ENCODE assay signal across 22 cellular contexts in genomic region chr11:102428696-102429095, GRCh38. TPM values are rescaled to one million over a fixed set of nuclear protein-coding genes. Genes with fewer than 3 reads are reported as not detected.
DNase-seq lines count a peak whose midpoint lies in the region; ATAC-seq and TF ChIP-seq lines count a peak whose summit lies in the region.
"Had no signal": no experiment of that assay in that cellular context is flagged by ENCODE, and none has a peak within 500 bp of the region (broad histone marks: within the 10 kb centered on the region; RNA-seq: fewer than 3 reads in every experiment).

No MANE protein-coding gene starts in this region.

- peak overlapping the region in 7 of 8 donors; percentile 0 to 68 (median 28) for H3K27ac ChIP-seq in spleen
- H3K27ac ChIP-seq: PC-9, upper lobe of right lung had no signal

- TF ChIP-seq CTCF in spleen (IDR thresholded peaks at IDR 0.05 in 8 of 11, conservative IDR thresholded peaks at IDR 0.05 in 3 of 11) = no peak

- no peak for DNase-seq in activated T-cell treated with anti-CD3 and anti-CD28 coated beads, Interleukin-2, amount 50 U/mL, for 24 hours
- no peak for DNase-seq in activated T-cell treated with anti-CD3 and anti-CD28 coated beads, Interleukin-2, amount 50 U/mL, for 1 hour
- DNase-seq in NCI-H524 treated with DMSO at 0.1 percent for 48 hours (lab: John Stamatoyannopoulos, UW) = peak; percentile 13
- no peak for DNase-seq in spleen
- DNase-seq in CD1c-positive myeloid dendritic cell (ENCODE audit: extremely low spot score) = no peak
- DNase-seq in DMS79 treated with DMSO at 0.1 percent for 48 hours (lab: John Stamatoyannopoulos, UW) = no peak
- DNase-seq: activated gamma-delta T cell; CD8-positive, alpha-beta memory T cell; dermis blood vessel endothelial cell; erythroblast; HCEC 1CT; NCI-H1048; NCI-H2081 treated with DMSO at 0.1 percent for 48 hours; NCI-H526; PC-9; retina; T-helper 2 cell; upper lobe of right lung had no signal

- intact Hi-C loops in dendritic cell treated with granulocyte-macrophage colony-stimulating factor and Interleukin-4, amounts not matched to agents 40 ng/mL and 50 ng/mL, for 4 days (cut with micrococcal nuclease) = no loop called here
- intact Hi-C loops in spleen (cut with DNase I; ENCODE audit: low total_unique reads) = no loop called here

- no peak overlapping the region for H3K4me3 Mint-ChIP-seq in activated T-cell treated with anti-CD3 and anti-CD28 coated beads, Interleukin-2, amount 50 U/mL, for 24 hours
- H3K4me3 Mint-ChIP-seq in dendritic cell treated with granulocyte-macrophage colony-stimulating factor and Interleukin-4, amounts not matched to agents 40 ng/mL and 50 ng/mL, for 4 days = peak overlapping the region; percentile 11
- H3K4me3 Mint-ChIP-seq: brain; stimulated activated naive CD8-positive, alpha-beta T cell treated with anti-CD3 and anti-CD28 coated beads, Interleukin-15, Interleukin-2, amounts not matched to agents 100 ng/mL and 50 ng/mL, for 24 hours had no signal

- peaks cover 0 to 14% (median 7%) of the 10 kb centered on the region in 8 donors for H3K9me3 ChIP-seq in spleen

- H3K36me3 ChIP-seq in spleen = peaks cover 0 to 48% (median 0%) of the 10 kb centered on the region in 6 donors

- H3K27me3 ChIP-seq in spleen (replicated peaks in 1 of 7) = no peaks in the 10 kb centered on the region
- H3K27me3 ChIP-seq: upper lobe of right lung had no signal

- peaks cover 77% of the 10 kb centered on the region for H3K36me3 Mint-ChIP-seq in activated T-cell treated with anti-CD3 and anti-CD28 coated beads, Interleukin-2, amount 50 U/mL, for 24 hours (ENCODE audit: low read depth)
- H3K36me3 Mint-ChIP-seq in dendritic cell treated with granulocyte-macrophage colony-stimulating factor and Interleukin-4, amounts not matched to agents 40 ng/mL and 50 ng/mL, for 4 days (ENCODE audit: low read depth) = peaks cover 41% of the 10 kb centered on the region

- no peak overlapping the region for H3K4me3 ChIP-seq in spleen
- H3K4me3 ChIP-seq: PC-9, upper lobe of right lung had no signal

- peak overlapping the region; percentile 90 for H3K27ac Mint-ChIP-seq in activated T-cell treated with anti-CD3 and anti-CD28 coated beads, Interleukin-2, amount 50 U/mL, for 24 hours
- H3K27ac Mint-ChIP-seq in dendritic cell treated with granulocyte-macrophage colony-stimulating factor and Interleukin-4, amounts not matched to agents 40 ng/mL and 50 ng/mL, for 4 days = peak overlapping the region; percentile 69

- peaks cover 22% of the 10 kb centered on the region for H3K9me3 Mint-ChIP-seq in activated T-cell treated with anti-CD3 and anti-CD28 coated beads, Interleukin-2, amount 50 U/mL, for 24 hours
- H3K9me3 Mint-ChIP-seq in dendritic cell treated with granulocyte-macrophage colony-stimulating factor and Interleukin-4, amounts not matched to agents 40 ng/mL and 50 ng/mL, for 4 days = peaks cover 11% of the 10 kb centered on the region

- no peak for ATAC-seq in GM19463 (IDR thresholded peaks at IDR 0.05; ENCODE audit: unreplicated experiment)
- ATAC-seq: upper lobe of right lung had no signal

- H3K4me1 ChIP-seq in spleen = peaks cover 7 to 84% (median 56%) of the 10 kb centered on the region in 6 donors

- no peaks in the 10 kb centered on the region for H3K27me3 Mint-ChIP-seq in activated T-cell treated with anti-CD3 and anti-CD28 coated beads, Interleukin-2, amount 50 U/mL, for 24 hours
- H3K27me3 Mint-ChIP-seq in dendritic cell treated with granulocyte-macrophage colony-stimulating factor and Interleukin-4, amounts not matched to agents 40 ng/mL and 50 ng/mL, for 4 days = no peaks in the 10 kb centered on the region
- H3K27me3 Mint-ChIP-seq: brain; CD8-positive, alpha-beta memory T cell; stimulated activated naive CD8-positive, alpha-beta T cell treated with anti-CD3 and anti-CD28 coated beads, Interleukin-15, Interleukin-2, amounts not matched to agents 100 ng/mL and 50 ng/mL, for 24 hours had no signal

- no peak for TF ChIP-seq POLR2A in spleen (IDR thresholded peaks at IDR 0.05)

- H3K4me1 Mint-ChIP-seq in activated T-cell treated with anti-CD3 and anti-CD28 coated beads, Interleukin-2, amount 50 U/mL, for 24 hours (ENCODE audit: low read depth) = peaks cover 78% of the 10 kb centered on the region
- peaks cover 47% of the 10 kb centered on the region for H3K4me1 Mint-ChIP-seq in dendritic cell treated with granulocyte-macrophage colony-stimulating factor and Interleukin-4, amounts not matched to agents 40 ng/mL and 50 ng/mL, for 4 days (ENCODE audit: low read depth)

- 94 to 100% (median 97%) methylated on average over 4 of the region's 4 CpGs for WGBS in spleen, 5 donors

RNA-seq across cellular contexts. Expression of gene TMEM123, which starts 23.9 kb away (rescaled TPM):
- total RNA-seq in spleen = 100 to 1,000 TPM; 109 to 184 (median 161) TPM
- polyA plus RNA-seq in spleen = 10 to 100 TPM; 51.3 to 92.7 (median 66.3) TPM
